10 cellular contexts compared by ENCODE assay signal in the genomic region with DNA sequence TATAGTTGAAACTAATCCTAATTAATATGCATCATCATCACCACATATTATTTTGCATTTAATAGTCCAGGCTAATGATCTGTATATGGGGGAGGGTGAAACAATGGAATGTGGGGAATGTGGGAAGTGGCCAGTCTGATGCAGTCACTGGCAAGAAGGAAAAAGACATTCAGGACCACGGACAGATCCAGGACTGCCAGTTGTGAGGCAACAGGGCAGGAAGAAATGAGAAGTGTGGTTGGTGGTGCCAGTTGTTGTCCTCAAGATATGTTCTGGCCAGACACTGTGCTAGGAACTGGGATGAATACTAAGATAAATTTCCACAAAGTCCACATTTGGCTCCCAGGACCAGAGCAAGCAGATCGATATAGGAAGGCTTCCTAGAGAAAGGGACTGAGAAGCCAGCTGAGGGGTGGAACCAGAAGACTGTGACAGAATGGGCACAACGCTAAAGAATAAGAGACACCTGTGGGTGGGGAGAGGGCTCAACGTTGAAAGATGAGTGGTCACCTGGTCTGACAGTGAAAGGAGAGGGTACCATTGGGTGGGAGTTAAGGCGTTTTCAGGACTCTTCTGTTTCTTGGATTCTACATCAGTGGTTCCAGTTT. TPM values are rescaled to one million over a fixed set of nuclear protein-coding genes. Genes with fewer than 3 reads are reported as not detected.
DNase-seq lines count a peak whose midpoint lies in the region; ATAC-seq, FAIRE-seq and TF ChIP-seq lines count a peak whose summit lies in the region.
"Had no signal": no experiment of that assay in that cellular context is flagged by ENCODE, and none has a peak within 500 bp of the region (broad histone marks: within the 10 kb centered on the region; RNA-seq: fewer than 3 reads in every experiment).

No MANE protein-coding gene starts in this region.

- no peak overlapping the region for H3K23ac ChIP-seq in IMR-90 (ENCODE audit: low read depth, low read length)

- H3K9ac ChIP-seq in IMR-90 (ENCODE audit: low read depth, low read length): no peak overlapping the region

- H3K36me3 ChIP-seq in IMR-90 (ENCODE audit: control insufficient read depth, insufficient read depth, low read length): no peaks in the 10 kb centered on the region
- no peaks in the 10 kb centered on the region for H3K36me3 ChIP-seq in kidney epithelial cell (ENCODE audit: control insufficient read depth, insufficient read depth, low read length)
- H3K36me3 ChIP-seq in CD8-positive, alpha-beta memory T cell (ENCODE audit: insufficient read depth, low read length): no peaks in the 10 kb centered on the region

- H2BK20ac ChIP-seq in IMR-90 (ENCODE audit: low read depth, low read length): no peak overlapping the region

- intact Hi-C loops in IMR-90 (cut with micrococcal nuclease): loop anchor here (1.0 kb wide), 1 partner anchor 19 kb away; no protein-coding TSS in a partner anchor

- TF ChIP-seq CTCF in IMR-90 (conservative IDR thresholded peaks at IDR 0.05; ENCODE audit: low read depth, low read length) (no peak), kidney epithelial cell (IDR thresholded peaks at IDR 0.05; ENCODE audit: insufficient read depth, low read length, poor library complexity, severe bottlenecking) (no peak)

- in situ Hi-C loops in IMR-90 (cut with MboI; ENCODE audit: low sequenced_read_pairs): no loop called here

- dilution Hi-C loops in IMR-90 (cut with HindIII; ENCODE audit: low sequenced_read_pairs, unreplicated experiment): no loop called here

- H2BK15ac ChIP-seq in IMR-90 (ENCODE audit: low read depth, low read length): no peak overlapping the region

- no peaks in the 10 kb centered on the region for H3K9me3 ChIP-seq in IMR-90 (ENCODE audit: control insufficient read depth, insufficient read depth, low read length)
- no peaks in the 10 kb centered on the region for H3K9me3 ChIP-seq in CD8-positive, alpha-beta memory T cell (ENCODE audit: low read length)

- H4K5ac ChIP-seq in IMR-90 (ENCODE audit: low read depth, low read length): no peak overlapping the region

- ATAC-seq in IMR-90 (ENCODE audit: low read depth): peak; percentile 79
- ATAC-seq in activated CD8-positive, alpha-beta T cell treated with anti-CD3 and anti-CD28 coated beads, Interleukin-2, amount 10 ng/mL, durations not matched to agents 7 days and 5 days: no peak

- H2AFZ ChIP-seq in IMR-90 (replicated peaks; ENCODE audit: low read length, poor library complexity): no peak overlapping the region

- no peak overlapping the region for H2AK5ac ChIP-seq in IMR-90 (ENCODE audit: low read depth, low read length)

- H3K27me3 ChIP-seq in IMR-90 (ENCODE audit: control insufficient read depth, insufficient read depth, low read length): peaks cover 25% of the 10 kb centered on the region
- peaks cover 18% of the 10 kb centered on the region for H3K27me3 ChIP-seq in kidney epithelial cell (ENCODE audit: control insufficient read depth, insufficient read depth, low read length)
- no peaks in the 10 kb centered on the region for H3K27me3 ChIP-seq in CD8-positive, alpha-beta memory T cell (ENCODE audit: insufficient read depth, low read length, poor library complexity, severe bottlenecking)

- H4K8ac ChIP-seq in IMR-90 (ENCODE audit: low read depth in 2 of 2, low read length in 2 of 2): no peak overlapping the region

- POLR2A ChIA-PET in IMR-90 (lab: Charles Lee; ENCODE audit: unreplicated experiment): no interaction called here
- POLR2A ChIA-PET in activated CD8-positive, alpha-beta T cell treated with anti-CD3 and anti-CD28 coated beads, Interleukin-2, amount 10 ng/mL, durations not matched to agents 7 days and 5 days (lab: Charles Lee): no interaction called here
- POLR2A ChIA-PET in CD8-positive, alpha-beta memory T cell (lab: Charles Lee): no interaction called here

- no peak for FAIRE-seq in GM12892 (lab: Jason Lieb, UNC)

- no peaks in the 10 kb centered on the region for H3K36me3 Mint-ChIP-seq in activated CD8-positive, alpha-beta T cell treated with anti-CD3 and anti-CD28 coated beads, Interleukin-2, amount 10 ng/mL, durations not matched to agents 7 days and 5 days (ENCODE audit: low read depth)
- H3K36me3 Mint-ChIP-seq in CD8-positive, alpha-beta memory T cell: peaks cover 0 to 9% (median 6%) of the 10 kb centered on the region in 3 donors
- H3K36me3 Mint-ChIP-seq: memory B cell had no signal

- no peak overlapping the region for H3K4me2 ChIP-seq in IMR-90 (ENCODE audit: low read depth, low read length)

- no peaks in the 10 kb centered on the region for H3K4me1 ChIP-seq in IMR-90 (ENCODE audit: control insufficient read depth, insufficient read depth, low read length)
- H3K4me1 ChIP-seq in CD8-positive, alpha-beta memory T cell (ENCODE audit: insufficient read depth, low read length): no peaks in the 10 kb centered on the region

- no TSS peak for BruUV-seq in IMR-90 (replicated peaks; lab: Mats Ljungman, UMichigan)

- H4K20me1 ChIP-seq in IMR-90 (ENCODE audit: insufficient read depth, low read length): no peaks in the 10 kb centered on the region; the same call in 1 of the 2 replicates

- no peak overlapping the region for H3K4ac ChIP-seq in IMR-90 (ENCODE audit: low read depth, low read length)

- 80% methylated on average over 1 of the region's 5 CpGs; no CpG with 5 or more reads in 1 of the 2 experiments for WGBS in IMR-90 (ENCODE audit: extremely low coverage in 2 of 2, insufficient read length in 1 of 2), 2 experiments

- CTCF ChIA-PET in IMR-90 (lab: Yijun Ruan, JAX): no interaction called here
- CTCF ChIA-PET in activated CD8-positive, alpha-beta T cell treated with anti-CD3 and anti-CD28 coated beads, Interleukin-2, amount 10 ng/mL, durations not matched to agents 7 days and 5 days (lab: Charles Lee): interaction anchor here (0.9 to 1.9 kb wide), 5 partner anchors 9 to 211 kb away, joined by 3 to 7 read pairs (median 4); no protein-coding TSS in a partner anchor
- CTCF ChIA-PET in CD8-positive, alpha-beta memory T cell (lab: Charles Lee): interaction anchor here (0.8 to 4.9 kb wide), 3 partner anchors 8 to 92 kb away, joined by 3 to 22 read pairs (median 3); a partner anchor contains a TSS

- no peak overlapping the region for H4K91ac ChIP-seq in IMR-90 (ENCODE audit: insufficient read depth, low read depth, low read length)

- no peak overlapping the region for H3K18ac ChIP-seq in IMR-90 (ENCODE audit: low read depth, low read length)

- no peak overlapping the region for H3K14ac ChIP-seq in IMR-90 (replicated peaks; ENCODE audit: low read depth, low read length)

- H3K56ac ChIP-seq in IMR-90 (ENCODE audit: extremely low read depth, insufficient read depth, low read length): no peak overlapping the region

- H3K9me3 Mint-ChIP-seq in activated CD8-positive, alpha-beta T cell treated with anti-CD3 and anti-CD28 coated beads, Interleukin-2, amount 10 ng/mL, durations not matched to agents 7 days and 5 days (ENCODE audit: insufficient read depth): no peaks in the 10 kb centered on the region
- no peaks in the 10 kb centered on the region for H3K9me3 Mint-ChIP-seq in CD8-positive, alpha-beta memory T cell
- H3K9me3 Mint-ChIP-seq: activated T-helper 1 cell treated with anti-CD3 and anti-CD28 coated beads, Interleukin-12 subunit alpha, Interleukin-12 subunit beta, Interleukin-2, Interleukin-4 antibody, amounts not matched to agents 30 ng/mL and 10 ng/mL and 1 ng/mL, durations not matched to agents 14 hours and 24 hours and 36 hours; memory B cell had no signal

- H2AK9ac ChIP-seq in IMR-90 (replicated peaks; ENCODE audit: low read depth, low read length, poor library complexity): no peak overlapping the region

- H3K27me3 Mint-ChIP-seq in activated CD8-positive, alpha-beta T cell treated with anti-CD3 and anti-CD28 coated beads, Interleukin-2, amount 10 ng/mL, durations not matched to agents 7 days and 5 days (ENCODE audit: low read depth): peaks cover 11% of the 10 kb centered on the region
- peaks cover 18 to 50% of the 10 kb centered on the region in 2 donors for H3K27me3 Mint-ChIP-seq in CD8-positive, alpha-beta memory T cell

- no peak overlapping the region for H2BK120ac ChIP-seq in IMR-90 (ENCODE audit: low read depth, low read length)

- no peak for TF ChIP-seq RAD21 in IMR-90 (IDR thresholded peaks at IDR 0.05; ENCODE audit: low read length)

- no peaks in the 10 kb centered on the region for H3K9me1 ChIP-seq in IMR-90 (ENCODE audit: insufficient read depth, low read length)

- no peaks in the 10 kb centered on the region for H3K4me1 Mint-ChIP-seq in activated CD8-positive, alpha-beta T cell treated with anti-CD3 and anti-CD28 coated beads, Interleukin-2, amount 10 ng/mL, durations not matched to agents 7 days and 5 days (ENCODE audit: low read depth)
- no peaks in the 10 kb centered on the region for H3K4me1 Mint-ChIP-seq in CD8-positive, alpha-beta memory T cell
- H3K4me1 Mint-ChIP-seq: memory B cell had no signal

- no peak overlapping the region for H3K27ac Mint-ChIP-seq in activated CD8-positive, alpha-beta T cell treated with anti-CD3 and anti-CD28 coated beads, Interleukin-2, amount 10 ng/mL, durations not matched to agents 7 days and 5 days
- H3K27ac Mint-ChIP-seq in CD8-positive, alpha-beta memory T cell: no peak overlapping the region
- H3K27ac Mint-ChIP-seq: activated T-helper 1 cell treated with anti-CD3 and anti-CD28 coated beads, Interleukin-12 subunit alpha, Interleukin-12 subunit beta, Interleukin-2, Interleukin-4 antibody, amounts not matched to agents 30 ng/mL and 10 ng/mL and 1 ng/mL, durations not matched to agents 14 hours and 24 hours and 36 hours; memory B cell had no signal

- no peak overlapping the region for H3K4me3 Mint-ChIP-seq in activated CD8-positive, alpha-beta T cell treated with anti-CD3 and anti-CD28 coated beads, Interleukin-2, amount 10 ng/mL, durations not matched to agents 7 days and 5 days
- no peak overlapping the region for H3K4me3 Mint-ChIP-seq in CD8-positive, alpha-beta memory T cell
- H3K4me3 Mint-ChIP-seq: activated T-helper 1 cell treated with anti-CD3 and anti-CD28 coated beads, Interleukin-12 subunit alpha, Interleukin-12 subunit beta, Interleukin-2, Interleukin-4 antibody, amounts not matched to agents 30 ng/mL and 10 ng/mL and 1 ng/mL, durations not matched to agents 14 hours and 24 hours and 36 hours; memory B cell had no signal

- H3K27ac ChIP-seq in IMR-90 (ENCODE audit: insufficient read depth, low read length): no peak overlapping the region
- H3K27ac ChIP-seq in CD8-positive, alpha-beta memory T cell (ENCODE audit: low read depth, low read length): no peak overlapping the region

- no peak overlapping the region for H2BK5ac ChIP-seq in IMR-90 (ENCODE audit: low read depth, low read length, poor library complexity, severe bottlenecking)

- DNase-seq in COLO829 (ENCODE audit: low spot score): peak; percentile 50
- peak; percentile 54 for DNase-seq in IMR-90
- DNase-seq in activated CD8-positive, alpha-beta T cell treated with anti-CD3 and anti-CD28 coated beads, Interleukin-2, amount 10 ng/mL, durations not matched to agents 7 days and 5 days: peak; percentile 65
- peak; percentile 19 for DNase-seq in kidney epithelial cell (ENCODE audit: low read depth)
- no peak for DNase-seq in CD8-positive, alpha-beta memory T cell
- DNase-seq in NCI-H128 (lab: John Stamatoyannopoulos, UW; ENCODE audit: unreplicated experiment): no peak
- DNase-seq in activated CD4-positive, CD25-positive, alpha-beta regulatory T cell treated with anti-CD3 and anti-CD28 coated beads, Interleukin-2, amount 50 U/mL, for 72 hours: no peak
- DNase-seq in GM12892 (ENCODE audit: insufficient read length): no peak

- no peaks in the 10 kb centered on the region for H3K79me1 ChIP-seq in IMR-90 (ENCODE audit: low read depth in 1 of 2, low read length in 2 of 2)

- TF ChIP-seq POLR2A in IMR-90 (IDR thresholded peaks at IDR 0.05; ENCODE audit: low read depth, low read length): no peak
- TF ChIP-seq POLR2A in GM12892 (IDR thresholded peaks at IDR 0.05; ENCODE audit: low read depth, low read length): no peak

- no peak overlapping the region for H3K4me3 ChIP-seq in IMR-90 (ENCODE audit: insufficient read depth, low read depth, low read length)
- H3K4me3 ChIP-seq in kidney epithelial cell (ENCODE audit: low read depth, low read length): no peak overlapping the region
- no peak overlapping the region for H3K4me3 ChIP-seq in CD8-positive, alpha-beta memory T cell (ENCODE audit: low read length)

RNA-seq across cellular contexts. Expression of a gene that starts 6.8 kb away (rescaled TPM):
- total RNA-seq in IMR-90 (2012; rRNA removed) (not detected in 2 replicates), kidney epithelial cell (0.04 TPM in 1 of 2 replicates, not detected in the other)
- polyA plus RNA-seq in IMR-90 (2012; rRNA removed): not detected in 2 replicates
- 0.05 TPM in 1 of 2 replicates, not detected in the other for polyA plus RNA-seq in IMR-90 (2012; cell fraction: cytosol; rRNA removed)
- not detected in 2 replicates for polyA plus RNA-seq in IMR-90 (2012; cell fraction: nucleus; rRNA removed; ENCODE audit: low replicate concordance)
- under 1 TPM in 1 of 2 experiments, not detected in 1; 0.13 TPM for total RNA-seq in activated CD8-positive, alpha-beta T cell treated with anti-CD3 and anti-CD28 coated beads, Interleukin-2, amount 10 ng/mL, durations not matched to agents 7 days and 5 days
- total RNA-seq in CD8-positive, alpha-beta memory T cell: under 1 TPM in 1 of 2 experiments, not detected in 1; 0.09 TPM
- 0.23 TPM for polyA plus RNA-seq in CD8-positive, alpha-beta memory T cell
- polyA plus RNA-seq in GM12892 (2012; ENCODE audit: missing spikeins): not detected

Comparison
In these comparisons a context has a peak if more than half of its experiments do, and no peak if none do; other contexts are left out.
1. DNase-seq: peak in COLO829 (single experiment), IMR-90 (single experiment), activated CD8-positive, alpha-beta T cell treated with anti-CD3 and anti-CD28 coated beads, Interleukin-2, amount 10 ng/mL, durations not matched to agents 7 days and 5 days (single experiment) and kidney epithelial cell (single experiment); none in CD8-positive, alpha-beta memory T cell (0 of 5), NCI-H128 (single experiment), activated CD4-positive, CD25-positive, alpha-beta regulatory T cell treated with anti-CD3 and anti-CD28 coated beads, Interleukin-2, amount 50 U/mL, for 72 hours (single experiment) and GM12892 (single experiment).